21 cellular contexts compared by ENCODE assay signal in the genomic region with DNA sequence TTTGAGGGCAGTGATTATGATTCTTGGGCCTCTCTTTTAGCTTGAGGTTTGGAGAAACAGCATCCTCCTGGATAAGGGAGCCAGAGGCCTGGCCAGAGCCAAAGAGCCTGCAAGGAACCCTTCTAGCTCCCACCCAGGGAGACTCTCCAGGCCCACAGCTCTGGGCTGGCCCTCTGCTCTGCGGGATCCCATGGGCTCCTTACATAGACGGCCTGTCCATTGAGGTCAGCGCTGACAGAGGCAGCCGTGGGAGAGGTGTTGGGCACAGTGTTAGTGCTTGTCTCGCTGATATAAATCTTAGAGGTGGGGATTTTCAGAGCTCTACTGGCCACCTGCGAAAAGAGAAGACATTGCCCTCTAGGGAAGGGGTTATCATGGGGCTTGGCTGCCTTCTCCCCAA.
A peak's percentile ranks its signal among the peaks of the same experiment; 100 is the strongest.
DNase-seq lines count a peak whose midpoint lies in the region; ATAC-seq and TF ChIP-seq lines count a peak whose summit lies in the region.
"Had no signal": no experiment of that assay in that cellular context is flagged by ENCODE, and none has a peak within 500 bp of the region (broad histone marks: within the 10 kb centered on the region; RNA-seq: fewer than 3 reads in every experiment).

No MANE protein-coding gene starts in this region.

- H3K9me3 ChIP-seq in right atrium auricular region (peaks cover 0 to 4% of the 10 kb centered on the region in 2 donors), esophagus muscularis mucosa (no peaks in the 10 kb centered on the region), neural progenitor cell (ENCODE audit: low read depth) (no peaks in the 10 kb centered on the region), thyroid gland (no peaks in the 10 kb centered on the region)
- H3K9me3 ChIP-seq: BLaER1 treated with 17β-estradiol and CSF1 and Interleukin-3, amounts not matched to agents 10 nM and 100 nM had no signal

- intact Hi-C loops in left ventricle myocardium superior (cut with micrococcal nuclease) = no loop called here
- intact Hi-C loops in esophagus muscularis mucosa (cut with DNase I) = no loop called here
- intact Hi-C loops in thyroid gland (cut with DNase I) = no loop called here

- no peak overlapping the region for H3K9ac ChIP-seq in neural progenitor cell
- H3K9ac ChIP-seq: BLaER1 treated with 17β-estradiol and CSF1 and Interleukin-3, amounts not matched to agents 10 nM and 100 nM had no signal

- TF ChIP-seq CTCF in right atrium auricular region (IDR thresholded peaks at IDR 0.05) (no peak), esophagus muscularis mucosa (IDR thresholded peaks at IDR 0.05) (no peak), neural progenitor cell (IDR thresholded peaks at IDR 0.05) (no peak), thyroid gland (IDR thresholded peaks at IDR 0.05) (no peak)

- ATAC-seq in left ventricle myocardium superior = peak; percentile 41

- H3K27me3 Mint-ChIP-seq in neural progenitor cell (ENCODE audit: insufficient read depth, low read depth) = no peaks in the 10 kb centered on the region

- peak overlapping the region; percentile 59 for H3K27ac Mint-ChIP-seq in neural progenitor cell
- H3K27ac Mint-ChIP-seq: CD4-positive, alpha-beta T cell had no signal

- DNase-seq in left ventricle myocardium superior (no peak), right atrium auricular region (ENCODE audit: low spot score) (no peak), esophagus muscularis mucosa (ENCODE audit: extremely low spot score) (peak; percentile 91), neural progenitor cell (ENCODE audit: low spot score) (no peak), GM19238 (ENCODE audit: insufficient read length, low spot score) (no peak), thyroid gland (no peak), NCI-H2081 treated with DMSO at 0.1 percent for 48 hours (lab: John Stamatoyannopoulos, UW) (no peak)
- DNase-seq: AML-193; CD4-positive, alpha-beta T cell; Karpas-422; NCI-H1092; NCI-H1417 treated with DMSO at 0.1 percent for 48 hours; NCI-H1694 treated with DMSO at 0.1 percent for 48 hours; NCI-H2081; NCI-H2171; NCI-H226; NCI-H510A; NCI-H69; RPMI8226; SHP77 had no signal

- no peak overlapping the region for H3K4me3 Mint-ChIP-seq in neural progenitor cell
- H3K4me3 Mint-ChIP-seq: CD4-positive, alpha-beta T cell had no signal

- no peaks in the 10 kb centered on the region for H3K36me3 Mint-ChIP-seq in neural progenitor cell

- no peak overlapping the region for H2AFZ ChIP-seq in neural progenitor cell (replicated peaks)

- H3K4me1 Mint-ChIP-seq in neural progenitor cell = peaks cover 6% of the 10 kb centered on the region

- H3K27me3 ChIP-seq in right atrium auricular region (no peaks in the 10 kb centered on the region), esophagus muscularis mucosa (no peaks in the 10 kb centered on the region), neural progenitor cell (no peaks in the 10 kb centered on the region), thyroid gland (no peaks in the 10 kb centered on the region)
- H3K27me3 ChIP-seq: BLaER1 treated with 17β-estradiol and CSF1 and Interleukin-3, amounts not matched to agents 10 nM and 100 nM had no signal

- TF ChIP-seq POLR2A in esophagus muscularis mucosa (IDR thresholded peaks at IDR 0.05; ENCODE audit: low read depth) = no peak
- TF ChIP-seq POLR2A in thyroid gland (IDR thresholded peaks at IDR 0.05) = no peak

- 81% methylated on average over 5 of the region's 6 CpGs for WGBS in esophagus muscularis mucosa
- 80 to 83% methylated on average over 6 of the region's 6 CpGs for WGBS in thyroid gland, 2 donors

- no peak overlapping the region for H3K27ac ChIP-seq in right atrium auricular region
- no peak overlapping the region for H3K27ac ChIP-seq in esophagus muscularis mucosa (replicated peaks in 1 of 4)
- no peak overlapping the region for H3K27ac ChIP-seq in neural progenitor cell
- no peak overlapping the region for H3K27ac ChIP-seq in thyroid gland
- H3K27ac ChIP-seq: BLaER1 treated with 17β-estradiol and CSF1 and Interleukin-3, amounts not matched to agents 10 nM and 100 nM had no signal

- TF ChIP-seq EP300 in esophagus muscularis mucosa (IDR thresholded peaks at IDR 0.05) = no peak

- no peaks in the 10 kb centered on the region for H3K36me3 ChIP-seq in right atrium auricular region
- H3K36me3 ChIP-seq in esophagus muscularis mucosa = no peaks in the 10 kb centered on the region
- H3K36me3 ChIP-seq in neural progenitor cell = no peaks in the 10 kb centered on the region
- H3K36me3 ChIP-seq in thyroid gland = no peaks in the 10 kb centered on the region
- H3K36me3 ChIP-seq: BLaER1 treated with 17β-estradiol and CSF1 and Interleukin-3, amounts not matched to agents 10 nM and 100 nM had no signal

- peaks cover 5% of the 10 kb centered on the region for H3K9me3 Mint-ChIP-seq in neural progenitor cell

- no peaks in the 10 kb centered on the region for H3F3A ChIP-seq in neural progenitor cell (ENCODE audit: low read depth)

- no peaks in the 10 kb centered on the region for H3K79me2 ChIP-seq in neural progenitor cell (ENCODE audit: low read depth)

- no peaks in the 10 kb centered on the region for H3K4me1 ChIP-seq in right atrium auricular region
- H3K4me1 ChIP-seq in esophagus muscularis mucosa = no peaks in the 10 kb centered on the region
- H3K4me1 ChIP-seq in neural progenitor cell = peaks cover 7% of the 10 kb centered on the region
- H3K4me1 ChIP-seq in thyroid gland = no peaks in the 10 kb centered on the region
- H3K4me1 ChIP-seq: BLaER1 treated with 17β-estradiol and CSF1 and Interleukin-3, amounts not matched to agents 10 nM and 100 nM had no signal

- H3K4me2 ChIP-seq in neural progenitor cell = no peak overlapping the region
- H3K4me2 ChIP-seq: BLaER1 treated with 17β-estradiol and CSF1 and Interleukin-3, amounts not matched to agents 10 nM and 100 nM had no signal

- no peaks in the 10 kb centered on the region for H4K20me1 ChIP-seq in neural progenitor cell (ENCODE audit: low read depth)
- H4K20me1 ChIP-seq: BLaER1 treated with 17β-estradiol and CSF1 and Interleukin-3, amounts not matched to agents 10 nM and 100 nM had no signal

- H3K4me3 ChIP-seq in right atrium auricular region (no peak overlapping the region), esophagus muscularis mucosa (no peak overlapping the region), neural progenitor cell (no peak overlapping the region), thyroid gland (replicated peaks in 1 of 3) (no peak overlapping the region)
- H3K4me3 ChIP-seq: BLaER1 treated with 17β-estradiol and CSF1 and Interleukin-3, amounts not matched to agents 10 nM and 100 nM had no signal
